8 cellular contexts compared by ENCODE assay signal in genomic region chr7:141975806-141976523, GRCh38.
DNase-seq lines count a peak whose midpoint lies in the region; ATAC-seq lines count a peak whose summit lies in the region.

No MANE protein-coding gene starts in this region.

- DNase-seq in 8988T (peak; percentile 28), NCI-H2196 (lab: John Stamatoyannopoulos, UW; ENCODE audit: unreplicated experiment) (peak; percentile 77), cerebellar cortex (ENCODE audit: low spot score) (peak; percentile 71), kidney glomerular epithelial cell (lab: John Stamatoyannopoulos, UW) (peak; percentile 67)
- DNase-seq in activated CD4-positive, CD25-positive, alpha-beta regulatory T cell treated with anti-CD3 and anti-CD28 coated beads, Interleukin-2, amount 50 U/mL, for 16 hours (ENCODE audit: low read depth, low spot score) = peak; percentile 21
- peak; percentile 41 for DNase-seq in stimulated activated CD4-positive, alpha-beta T cell treated with anti-CD3 and anti-CD28 coated beads, Interleukin-2, amount 100 ng/mL, for 4 hours (ENCODE audit: low read depth)

- peak; percentile 64 for ATAC-seq in GM18508 (IDR thresholded peaks at IDR 0.05; ENCODE audit: insufficient read depth, unreplicated experiment)
- ATAC-seq in HG03066 (IDR thresholded peaks at IDR 0.05; ENCODE audit: low read depth, unreplicated experiment) = peak; percentile 78

Comparison
In these comparisons a context has a peak if more than half of its experiments do, and no peak if none do; other contexts are left out.
1. Peak in every context shown above with its lines: DNase-seq and ATAC-seq.
2. DNase-seq: peak in every context shown above with its lines; median percentile 77 in NCI-H2196; 71 in cerebellar cortex; 67 in kidney glomerular epithelial cell; 41 in stimulated activated CD4-positive, alpha-beta T cell treated with anti-CD3 and anti-CD28 coated beads, Interleukin-2, amount 100 ng/mL, for 4 hours; 28 in 8988T; 21 in activated CD4-positive, CD25-positive, alpha-beta regulatory T cell treated with anti-CD3 and anti-CD28 coated beads, Interleukin-2, amount 50 U/mL, for 16 hours.